Comparison of ENCODE assay signal across 23 cellular contexts in genomic region chr4:165297626-165298025, GRCh38.
"Had no signal": no experiment of that assay in that cellular context is flagged by ENCODE, and none has a peak within 500 bp of the region (broad histone marks: within the 10 kb centered on the region; RNA-seq: fewer than 3 reads in every experiment).

No MANE protein-coding gene starts in this region.

- H3K4me3 ChIP-seq: colonic mucosa, esophagus squamous epithelium, gastrocnemius medialis, heart right ventricle, left lung, lower lobe of right lung, mucosa of descending colon had no signal

- H3K27me3 ChIP-seq: colonic mucosa, esophagus squamous epithelium, gastrocnemius medialis, heart right ventricle, left lung had no signal

- H3K4me1 ChIP-seq: colonic mucosa had no signal

- DNase-seq: colonic mucosa; cortex of kidney; effector CD8-positive, alpha-beta T cell; effector memory CD8-positive, alpha-beta T cell; endodermal cell; erythroblast; esophagus squamous epithelium; foreskin fibroblast; foreskin melanocyte; gastrocnemius medialis; glutamatergic neuron; head of caudate nucleus; heart right ventricle; hippocampal formation; left cardiac atrium; left lung; left ventricle myocardium superior; lower lobe of right lung; mesenchymal stem cell; mucosa of descending colon; naive B cell had no signal

- H3K9me3 ChIP-seq: colonic mucosa, esophagus squamous epithelium, gastrocnemius medialis, heart right ventricle, left lung, lower lobe of right lung, mucosa of descending colon had no signal

- ATAC-seq: effector memory CD8-positive, alpha-beta T cell; esophagus mucosa; gastrocnemius medialis; heart right ventricle; left cardiac atrium; left lung; left ventricle myocardium superior; lower lobe of right lung; mucosa of descending colon had no signal

- H3K27ac ChIP-seq: colonic mucosa, epithelial cell of prostate, esophagus squamous epithelium, gastrocnemius medialis, heart right ventricle, left lung, lower lobe of right lung had no signal

- H3K36me3 ChIP-seq: colonic mucosa, gastrocnemius medialis had no signal
